In the genomic region with DNA sequence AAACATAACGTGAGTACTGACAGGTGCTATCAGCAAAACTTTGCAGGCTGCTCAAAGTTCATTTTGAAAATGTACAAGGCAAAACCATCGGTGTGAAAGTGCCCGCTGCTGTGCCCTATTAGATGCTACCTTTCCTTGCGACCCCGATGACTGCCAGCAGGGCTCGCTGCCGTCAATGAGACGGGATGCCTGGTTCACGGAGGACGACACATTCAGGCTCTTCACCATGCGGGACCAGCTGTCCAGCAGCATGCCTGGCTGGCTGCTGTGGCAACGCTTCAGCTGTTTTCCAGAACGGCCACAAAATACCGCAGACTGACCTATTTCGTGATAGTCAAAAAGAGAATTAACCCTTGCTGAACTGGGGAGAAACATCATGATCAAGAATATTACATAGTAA, we compare ENCODE assay signal across 11 cellular contexts.
DNase-seq lines count a peak whose midpoint lies in the region; ATAC-seq and TF ChIP-seq lines count a peak whose summit lies in the region.
"Had no signal": no experiment of that assay in that cellular context is flagged by ENCODE, and none has a peak within 500 bp of the region (broad histone marks: within the 10 kb centered on the region; RNA-seq: fewer than 3 reads in every experiment).

No MANE protein-coding gene starts in this region.

- ATAC-seq in activated CD8-positive, alpha-beta T cell treated with anti-CD3 and anti-CD28 coated beads for 36 hours, result no peak
- no peak for ATAC-seq in activated T-helper 17 cell treated with anti-CD3 and anti-CD28 coated beads, Interleukin-2, amount 50 U/mL, for 72 hours (replicated peaks)
- no peak for ATAC-seq in HG03457 (IDR thresholded peaks at IDR 0.05; ENCODE audit: unreplicated experiment)

- no peak overlapping the region for H3K14ac ChIP-seq in neuronal stem cell (ENCODE audit: low read length)

- no peaks in the 10 kb centered on the region for H3K9me3 Mint-ChIP-seq in activated CD8-positive, alpha-beta T cell treated with anti-CD3 and anti-CD28 coated beads for 36 hours
- H3K9me3 Mint-ChIP-seq in activated T-helper 17 cell treated with anti-CD3 and anti-CD28 coated beads, Interleukin-2, amount 50 U/mL, for 72 hours, result no peaks in the 10 kb centered on the region

- peak overlapping the region; percentile 58 for H3K23ac ChIP-seq in neuronal stem cell (ENCODE audit: low read depth, low read length, poor library complexity)

- H2BK120ac ChIP-seq in neuronal stem cell (ENCODE audit: low read depth, low read length), result no peak overlapping the region

- no peak overlapping the region for H2BK5ac ChIP-seq in neuronal stem cell (ENCODE audit: low read length)

- H3K79me2 ChIP-seq in OCI-LY1 (ENCODE audit: insufficient read depth, low read length), result no peaks in the 10 kb centered on the region

- no peaks in the 10 kb centered on the region for H3K4me1 Mint-ChIP-seq in activated CD8-positive, alpha-beta T cell treated with anti-CD3 and anti-CD28 coated beads for 36 hours (ENCODE audit: low read depth)
- no peaks in the 10 kb centered on the region for H3K4me1 Mint-ChIP-seq in activated T-helper 17 cell treated with anti-CD3 and anti-CD28 coated beads, Interleukin-2, amount 50 U/mL, for 72 hours
- H3K4me1 Mint-ChIP-seq: naive B cell had no signal

- H4K20me1 ChIP-seq in OCI-LY1 (ENCODE audit: insufficient read depth, low read length), result no peaks in the 10 kb centered on the region

- H3K9me3 ChIP-seq in OCI-LY1 (ENCODE audit: low read length), result no peaks in the 10 kb centered on the region
- H3K9me3 ChIP-seq in neuronal stem cell (replicated peaks in 1 of 2; ENCODE audit: control insufficient read depth in 2 of 2, insufficient read depth in 1 of 2, low read depth in 1 of 2, low read length in 2 of 2), result no peaks in the 10 kb centered on the region
- H3K9me3 ChIP-seq: uterus had no signal

- H3K27ac ChIP-seq in OCI-LY1 (ENCODE audit: low read depth, low read length, poor library complexity, severe bottlenecking) (no peak overlapping the region), neuronal stem cell (replicated peaks; ENCODE audit: low read length) (no peak overlapping the region)
- H3K27ac ChIP-seq: uterus had no signal

- peaks cover 55% of the 10 kb centered on the region for H3K36me3 ChIP-seq in OCI-LY1 (ENCODE audit: insufficient read depth, low read length)
- peaks cover 8 to 71% of the 10 kb centered on the region in 2 donors for H3K36me3 ChIP-seq in neuronal stem cell (replicated peaks in 1 of 2; ENCODE audit: control insufficient read depth in 2 of 2, insufficient read depth in 2 of 2, low read length in 2 of 2)

- no peak overlapping the region for H2AK5ac ChIP-seq in neuronal stem cell (ENCODE audit: low read depth, low read length)

- H3K9ac ChIP-seq in OCI-LY1 (ENCODE audit: low read length), result no peak overlapping the region
- no peak overlapping the region for H3K9ac ChIP-seq in neuronal stem cell (ENCODE audit: low read depth, low read length, poor library complexity)

- no peaks in the 10 kb centered on the region for H3K4me1 ChIP-seq in OCI-LY1 (ENCODE audit: insufficient read depth, low read length, severe bottlenecking)
- H3K4me1 ChIP-seq in neuronal stem cell (ENCODE audit: control insufficient read depth in 2 of 2, insufficient read depth in 1 of 2, low read depth in 1 of 2, low read length in 2 of 2), result peaks cover 2 to 9% of the 10 kb centered on the region in 2 donors
- H3K4me1 ChIP-seq: uterus had no signal

- H3K4me3 Mint-ChIP-seq in activated CD8-positive, alpha-beta T cell treated with anti-CD3 and anti-CD28 coated beads for 36 hours, result no peak overlapping the region
- no peak overlapping the region for H3K4me3 Mint-ChIP-seq in activated T-helper 17 cell treated with anti-CD3 and anti-CD28 coated beads, Interleukin-2, amount 50 U/mL, for 72 hours
- H3K4me3 Mint-ChIP-seq: naive B cell had no signal

- no peaks in the 10 kb centered on the region for H3K27me3 Mint-ChIP-seq in activated CD8-positive, alpha-beta T cell treated with anti-CD3 and anti-CD28 coated beads for 36 hours
- no peaks in the 10 kb centered on the region for H3K27me3 Mint-ChIP-seq in activated T-helper 17 cell treated with anti-CD3 and anti-CD28 coated beads, Interleukin-2, amount 50 U/mL, for 72 hours
- H3K27me3 Mint-ChIP-seq: naive B cell had no signal

- H3K27ac Mint-ChIP-seq in activated CD8-positive, alpha-beta T cell treated with anti-CD3 and anti-CD28 coated beads for 36 hours, result no peak overlapping the region
- no peak overlapping the region for H3K27ac Mint-ChIP-seq in activated T-helper 17 cell treated with anti-CD3 and anti-CD28 coated beads, Interleukin-2, amount 50 U/mL, for 72 hours
- H3K27ac Mint-ChIP-seq: naive B cell had no signal

- H3K9me2 ChIP-seq in OCI-LY1 (ENCODE audit: low read depth, low read length), result no peaks in the 10 kb centered on the region

- no CpG with 5 or more reads among the region's 15 CpGs for WGBS in neuronal stem cell (ENCODE audit: extremely low coverage in 2 of 2, insufficient read length in 2 of 2, insufficient replicate concordance in 1 of 2), 2 donors

- H3K4me3 ChIP-seq in AG10803 (ENCODE audit: low read length) (no peak overlapping the region), OCI-LY1 (ENCODE audit: low read depth, low read length, poor library complexity, severe bottlenecking) (no peak overlapping the region), fibroblast of the aortic adventitia (ENCODE audit: low read depth, low read length) (no peak overlapping the region), neuronal stem cell (ENCODE audit: low read length in 2 of 2) (peak overlapping the region in 1 of 2 donors; percentile 42)
- H3K4me3 ChIP-seq: uterus had no signal

- CTCF ChIA-PET in activated CD8-positive, alpha-beta T cell treated with anti-CD3 and anti-CD28 coated beads for 36 hours (lab: Charles Lee), result no interaction called here

- H2BK12ac ChIP-seq in neuronal stem cell (ENCODE audit: low read length), result no peak overlapping the region

- no peak overlapping the region for H2AFZ ChIP-seq in OCI-LY1 (ENCODE audit: low read length)
- no peak overlapping the region for H2AFZ ChIP-seq in neuronal stem cell (ENCODE audit: low read length)

- H3K27me3 ChIP-seq in OCI-LY1 (ENCODE audit: insufficient read depth, low read length) (no peaks in the 10 kb centered on the region), neuronal stem cell (ENCODE audit: control insufficient read depth in 3 of 3, insufficient read depth in 3 of 3, low read depth in 1 of 3, low read length in 3 of 3) (no peaks in the 10 kb centered on the region)
- H3K27me3 ChIP-seq: uterus had no signal

- peaks cover 24% of the 10 kb centered on the region for H3K36me3 Mint-ChIP-seq in activated CD8-positive, alpha-beta T cell treated with anti-CD3 and anti-CD28 coated beads for 36 hours (ENCODE audit: low read depth)
- peaks cover 78% of the 10 kb centered on the region for H3K36me3 Mint-ChIP-seq in activated T-helper 17 cell treated with anti-CD3 and anti-CD28 coated beads, Interleukin-2, amount 50 U/mL, for 72 hours (ENCODE audit: low read depth)

- H3F3A ChIP-seq in OCI-LY1 (ENCODE audit: insufficient read depth, low read length), result no peaks in the 10 kb centered on the region

- H3K4ac ChIP-seq in neuronal stem cell (ENCODE audit: low read length), result no peak overlapping the region

- POLR2A ChIA-PET in activated CD8-positive, alpha-beta T cell treated with anti-CD3 and anti-CD28 coated beads for 36 hours (lab: Charles Lee), result no interaction called here

- no peak overlapping the region for H4K91ac ChIP-seq in neuronal stem cell (ENCODE audit: low read depth, low read length, poor library complexity)

- peak; percentile 79 for DNase-seq in AG10803 (ENCODE audit: low read depth)
- DNase-seq in fibroblast of the aortic adventitia (ENCODE audit: low read depth), result peak; percentile 25
- peak; percentile 8 for DNase-seq in neuronal stem cell (ENCODE audit: low spot score)
- DNase-seq in activated CD8-positive, alpha-beta T cell treated with anti-CD3 and anti-CD28 coated beads for 36 hours, result no peak
- DNase-seq in NCI-H187 treated with DMSO at 0.1 percent for 48 hours (lab: John Stamatoyannopoulos, UW), result no peak
- DNase-seq: activated gamma-delta T cell treated with Interleukin-2 at 50 U/mL for 16 hours, naive B cell had no signal

- no peaks in the 10 kb centered on the region for H3K79me1 ChIP-seq in neuronal stem cell (ENCODE audit: low read depth, low read length)

- peak; percentile 66 for TF ChIP-seq CTCF in AG10803 (conservative IDR thresholded peaks at IDR 0.05; ENCODE audit: low read length)
- TF ChIP-seq CTCF in OCI-LY1 (IDR thresholded peaks at IDR 0.05; ENCODE audit: low read length), result peak; percentile 55
- TF ChIP-seq CTCF in fibroblast of the aortic adventitia (IDR thresholded peaks at IDR 0.05; ENCODE audit: insufficient read depth, low read length), result peak; percentile 39
- TF ChIP-seq CTCF in activated CD8-positive, alpha-beta T cell treated with anti-CD3 and anti-CD28 coated beads for 36 hours (IDR thresholded peaks at IDR 0.05), result no peak

- intact Hi-C loops in activated CD8-positive, alpha-beta T cell treated with anti-CD3 and anti-CD28 coated beads for 36 hours (cut with micrococcal nuclease), result no loop called here

- H3K4me2 ChIP-seq in OCI-LY1 (ENCODE audit: low read length) (no peak overlapping the region), neuronal stem cell (ENCODE audit: insufficient read depth, low read length, poor library complexity, severe bottlenecking) (no peak overlapping the region)

- no peak overlapping the region for H4K8ac ChIP-seq in neuronal stem cell (ENCODE audit: low read depth, low read length)

- no peak overlapping the region for H3K18ac ChIP-seq in neuronal stem cell (ENCODE audit: low read length)

- H2BK15ac ChIP-seq in neuronal stem cell (ENCODE audit: low read length), result no peak overlapping the region

Comparison
In these comparisons a context has a peak if more than half of its experiments do, and no peak if none do; other contexts are left out.
1. DNase-seq: peak in AG10803 (single experiment), fibroblast of the aortic adventitia (single experiment) and neuronal stem cell (single experiment); none in activated CD8-positive, alpha-beta T cell treated with anti-CD3 and anti-CD28 coated beads for 36 hours (single experiment) and NCI-H187 treated with DMSO at 0.1 percent for 48 hours (single experiment).